In genomic region chr1:20100632-20101355, GRCh38 we compare ENCODE assay signal across 8 cellular contexts. TPM values are rescaled to one million over a fixed set of nuclear protein-coding genes. Genes with fewer than 3 reads are reported as not detected.
DNase-seq lines count a peak whose midpoint lies in the region; ATAC-seq, FAIRE-seq and TF ChIP-seq lines count a peak whose summit lies in the region.

No MANE protein-coding gene starts in this region.

- no peak overlapping the region for H3K4me2 ChIP-seq in OCI-LY1 (ENCODE audit: low read length)
- H3K4me2 ChIP-seq in hepatocyte: no peak overlapping the region

- no peak overlapping the region for H3K9ac ChIP-seq in OCI-LY1 (ENCODE audit: low read length)

- H3K4me3 ChIP-seq in CD4-positive, CD25-positive, alpha-beta regulatory T cell (ENCODE audit: low read depth, low read length): no peak overlapping the region
- H3K4me3 ChIP-seq in OCI-LY1 (ENCODE audit: low read depth, low read length, poor library complexity, severe bottlenecking) (no peak overlapping the region), astrocyte of the cerebellum (ENCODE audit: low read depth, low read length) (no peak overlapping the region), hepatocyte (no peak overlapping the region)

- 55% methylated on average over 14 of the region's 14 CpGs for WGBS in hepatocyte (ENCODE audit: low lambda C conversion rate, missing lambda C conversion rate)

- FAIRE-seq in H54 (lab: Jason Lieb, UNC): no peak

- no peaks in the 10 kb centered on the region for H3F3A ChIP-seq in OCI-LY1 (ENCODE audit: insufficient read depth, low read length)

- TF ChIP-seq CTCF in OCI-LY1 (IDR thresholded peaks at IDR 0.05; ENCODE audit: low read length): peak; percentile 50; the same call in 1 of the 2 replicates
- TF ChIP-seq CTCF in astrocyte of the cerebellum (IDR thresholded peaks at IDR 0.05; ENCODE audit: low read depth, low read length, missing control alignments): peak; percentile 86
- peak; percentile 62 for TF ChIP-seq CTCF in hepatocyte (IDR thresholded peaks at IDR 0.05; ENCODE audit: poor library complexity)

- H3K36me3 ChIP-seq in CD4-positive, CD25-positive, alpha-beta regulatory T cell (ENCODE audit: control insufficient read depth, insufficient read depth, low read length): no peaks in the 10 kb centered on the region
- H3K36me3 ChIP-seq in OCI-LY1 (ENCODE audit: insufficient read depth, low read length) (no peaks in the 10 kb centered on the region), hepatocyte (replicated peaks; ENCODE audit: insufficient read depth, low read depth) (no peaks in the 10 kb centered on the region)

- H3K9me2 ChIP-seq in OCI-LY1 (ENCODE audit: low read depth, low read length): no peaks in the 10 kb centered on the region
- no peaks in the 10 kb centered on the region for H3K9me2 ChIP-seq in hepatocyte (replicated peaks; ENCODE audit: insufficient read depth)

- H2AFZ ChIP-seq in OCI-LY1 (ENCODE audit: low read length) (no peak overlapping the region), hepatocyte (no peak overlapping the region)

- no peak overlapping the region for H3K27ac Mint-ChIP-seq in CD4-positive, CD25-positive, alpha-beta regulatory T cell

- TF ChIP-seq POLR2A in H54 (IDR thresholded peaks at IDR 0.05; ENCODE audit: low read depth, low read length): no peak

- peaks cover 14% of the 10 kb centered on the region for H3K27me3 Mint-ChIP-seq in CD4-positive, CD25-positive, alpha-beta regulatory T cell

- no peaks in the 10 kb centered on the region for H3K4me1 ChIP-seq in CD4-positive, CD25-positive, alpha-beta regulatory T cell (ENCODE audit: control insufficient read depth, insufficient read depth, low read length, poor library complexity, severe bottlenecking)
- H3K4me1 ChIP-seq in OCI-LY1 (ENCODE audit: insufficient read depth, low read length, severe bottlenecking): no peaks in the 10 kb centered on the region
- no peaks in the 10 kb centered on the region for H3K4me1 ChIP-seq in hepatocyte (ENCODE audit: insufficient read depth)

- H3K4me3 Mint-ChIP-seq in CD4-positive, CD25-positive, alpha-beta regulatory T cell: no peak overlapping the region

- no peaks in the 10 kb centered on the region for H3K36me3 Mint-ChIP-seq in CD4-positive, CD25-positive, alpha-beta regulatory T cell

- peak in 2 of 3 donors; percentile 2 to 26 for DNase-seq in CD4-positive, CD25-positive, alpha-beta regulatory T cell
- DNase-seq in H54 (ENCODE audit: insufficient read length, low spot score) (peak; percentile 53), astrocyte of the cerebellum (ENCODE audit: low read depth) (peak; percentile 37), hepatocyte (ENCODE audit: low spot score) (peak; percentile 69), OCI-M2 (lab: John Stamatoyannopoulos, UW; ENCODE audit: unreplicated experiment) (no peak)
- DNase-seq in stimulated activated CD4-positive, alpha-beta T cell treated with anti-CD3 and anti-CD28 coated beads, Interleukin-12 subunit alpha, Interleukin-12 subunit beta, amount 100 ng/mL, for 4 hours: peak; percentile 4

- H4K20me1 ChIP-seq in OCI-LY1 (ENCODE audit: insufficient read depth, low read length): no peaks in the 10 kb centered on the region
- H4K20me1 ChIP-seq in hepatocyte (ENCODE audit: insufficient read depth, poor library complexity, severe bottlenecking): no peaks in the 10 kb centered on the region

- H3K9me3 ChIP-seq in CD4-positive, CD25-positive, alpha-beta regulatory T cell (ENCODE audit: control insufficient read depth in 2 of 2, low read length in 2 of 2): no peaks in the 10 kb centered on the region
- H3K9me3 ChIP-seq in OCI-LY1 (ENCODE audit: low read length): no peaks in the 10 kb centered on the region
- H3K9me3 ChIP-seq in hepatocyte (ENCODE audit: low read depth): no peaks in the 10 kb centered on the region

- in situ Hi-C loops in astrocyte of the cerebellum (cut with HindIII; ENCODE audit: low sequenced_read_pairs): no loop called here

- H3K27ac ChIP-seq in CD4-positive, CD25-positive, alpha-beta regulatory T cell (ENCODE audit: insufficient read depth, low read length, poor library complexity, severe bottlenecking): no peak overlapping the region
- H3K27ac ChIP-seq in OCI-LY1 (ENCODE audit: low read depth, low read length, poor library complexity, severe bottlenecking) (no peak overlapping the region), hepatocyte (no peak overlapping the region)

- peaks cover 0 to 2% (median 0%) of the 10 kb centered on the region in 7 donors for H3K9me3 Mint-ChIP-seq in CD4-positive, CD25-positive, alpha-beta regulatory T cell

- no peaks in the 10 kb centered on the region for H3K4me1 Mint-ChIP-seq in CD4-positive, CD25-positive, alpha-beta regulatory T cell

- ATAC-seq in CD4-positive, CD25-positive, alpha-beta regulatory T cell (ENCODE audit: low read depth in 2 of 2): no peak
- ATAC-seq in HG03521 (IDR thresholded peaks at IDR 0.05; ENCODE audit: unreplicated experiment): no peak

- no peaks in the 10 kb centered on the region for H3K27me3 ChIP-seq in CD4-positive, CD25-positive, alpha-beta regulatory T cell (ENCODE audit: control insufficient read depth, insufficient read depth, low read length)
- H3K27me3 ChIP-seq in OCI-LY1 (ENCODE audit: insufficient read depth, low read length): no peaks in the 10 kb centered on the region; the same call in 1 of the 2 replicates
- no peaks in the 10 kb centered on the region for H3K27me3 ChIP-seq in hepatocyte

- H3K79me2 ChIP-seq in OCI-LY1 (ENCODE audit: insufficient read depth, low read length) (no peaks in the 10 kb centered on the region), hepatocyte (no peaks in the 10 kb centered on the region)

RNA-seq across cellular contexts. Expression of gene PLA2G2D, which starts 18.5 kb away (rescaled TPM):
- total RNA-seq in CD4-positive, CD25-positive, alpha-beta regulatory T cell: not detected
- polyA plus RNA-seq in CD4-positive, CD25-positive, alpha-beta regulatory T cell: not detected
- not detected in 2 replicates for total RNA-seq in hepatocyte
- polyA plus RNA-seq in hepatocyte: not detected in 2 replicates

RNA-seq across cellular contexts. Expression of gene PLA2G5, which starts 30.8 kb away (rescaled TPM):
- total RNA-seq in CD4-positive, CD25-positive, alpha-beta regulatory T cell: not detected
- polyA plus RNA-seq in CD4-positive, CD25-positive, alpha-beta regulatory T cell: not detected
- 10.5 and 24.9 TPM in 2 replicates for total RNA-seq in hepatocyte
- polyA plus RNA-seq in hepatocyte: 29.4 and 40.7 TPM in 2 replicates

RNA-seq across cellular contexts. Expression of gene PLA2G2F, which starts 38.3 kb away (rescaled TPM):
- not detected for total RNA-seq in CD4-positive, CD25-positive, alpha-beta regulatory T cell
- polyA plus RNA-seq in CD4-positive, CD25-positive, alpha-beta regulatory T cell: not detected
- not detected in 2 replicates for total RNA-seq in hepatocyte
- polyA plus RNA-seq in hepatocyte: not detected in 2 replicates

Comparison
In these comparisons a context has a peak if more than half of its experiments do, and no peak if none do; other contexts are left out.
1. RNA of gene PLA2G5, which starts 30.8 kb away (total RNA-seq): 10.5 to 24.9 TPM in hepatocyte; not detected in CD4-positive, CD25-positive, alpha-beta regulatory T cell (single experiment); every median in the first group is over 10 times any median in the second.
2. Peak in every context shown above with its lines, with median percentiles within 50 percentile points of each other: CTCF ChIP-seq.